In genomic region chr4:55545681-55546632, GRCh38 we compare ENCODE assay signal across 8 cellular contexts. TPM values are rescaled to one million over a fixed set of nuclear protein-coding genes. Genes with fewer than 3 reads are reported as not detected.
DNase-seq lines count a peak whose midpoint lies in the region; ATAC-seq and TF ChIP-seq lines count a peak whose summit lies in the region.

No MANE protein-coding gene starts in this region.

- peak overlapping the region; percentile 79 for H3K9ac ChIP-seq in fibroblast of lung (ENCODE audit: insufficient read depth, low read length)

- no peaks in the 10 kb centered on the region for H3K36me3 ChIP-seq in Peyer's patch
- no peaks in the 10 kb centered on the region for H3K36me3 ChIP-seq in fibroblast of lung (ENCODE audit: control insufficient read depth, insufficient read depth, low read length)

- peak in 1 of 2 donors; percentile 29 for TF ChIP-seq POLR2A in Peyer's patch (IDR thresholded peaks at IDR 0.05)

- peak overlapping the region; percentile 45 for H2AFZ ChIP-seq in fibroblast of lung (ENCODE audit: low read length)

- POLR2A ChIA-PET in naive thymus-derived CD8-positive, alpha-beta T cell (lab: Charles Lee) = interaction anchor here (0.5 to 2.6 kb wide), 12 partner anchors 9 to 1363 kb away, joined by 3 to 16 read pairs (median 4); partner anchors contain the start of genes AASDH, CEP135, SRD5A3 and TMEM165

- H3K4me1 ChIP-seq in Peyer's patch = peaks cover 0 to 17% (median 6%) of the 10 kb centered on the region in 4 donors
- peaks cover 13% of the 10 kb centered on the region for H3K4me1 ChIP-seq in fibroblast of lung (ENCODE audit: control insufficient read depth, extremely low read depth, insufficient read depth, low read length)

- H3K27ac Mint-ChIP-seq in naive thymus-derived CD8-positive, alpha-beta T cell = peak overlapping the region; percentile 87 to 97 (median 92)

- peak overlapping the region; percentile 83 to 95 (median 88) for H3K4me3 ChIP-seq in Peyer's patch
- H3K4me3 ChIP-seq in fibroblast of lung (replicated peaks in 1 of 4; ENCODE audit: control extremely low read depth in 1 of 4, insufficient read depth in 1 of 4, low read depth in 3 of 4, low read length in 4 of 4) = peak overlapping the region; percentile 43 to 94 (median 75)

- TF ChIP-seq CTCF in Peyer's patch (IDR thresholded peaks at IDR 0.05) (no peak), fibroblast of lung (conservative IDR thresholded peaks at IDR 0.05 in 1 of 2, IDR thresholded peaks at IDR 0.05 in 1 of 2; ENCODE audit: low read depth in 1 of 2, low read length in 2 of 2) (no peak)

- peak; percentile 56 for DNase-seq in DMS153 treated with DMSO at 0.1 percent for 48 hours (lab: John Stamatoyannopoulos, UW; ENCODE audit: unreplicated experiment)
- DNase-seq in KBM-7 = peak; percentile 75
- peak; percentile 64 to 89 (median 89) for DNase-seq in Peyer's patch
- peak; percentile 16 to 48 for DNase-seq in activated T-helper 1 cell treated with anti-CD3 and anti-CD28 coated beads, Interleukin-2, amount 50 U/mL, for 16 hours (ENCODE audit: low read depth in 1 of 2, low spot score in 1 of 2)
- peak; percentile 63 to 75 for DNase-seq in fibroblast of lung (ENCODE audit: low read depth in 2 of 2)
- peak in 9 of 10 donors; percentile 49 to 79 (median 61) for DNase-seq in naive thymus-derived CD8-positive, alpha-beta T cell
- peak; percentile 37 to 85 (median 71) for DNase-seq in stimulated activated naive CD4-positive, alpha-beta T cell (lab: John Stamatoyannopoulos, UW)

- H3K27me3 ChIP-seq in Peyer's patch (no peaks in the 10 kb centered on the region), fibroblast of lung (ENCODE audit: control insufficient read depth, insufficient read depth, low read length) (no peaks in the 10 kb centered on the region)

- H3K36me3 Mint-ChIP-seq in naive thymus-derived CD8-positive, alpha-beta T cell = no peaks in the 10 kb centered on the region

- H3K9me3 Mint-ChIP-seq in naive thymus-derived CD8-positive, alpha-beta T cell = no peaks in the 10 kb centered on the region

- peaks cover 13 to 53% (median 41%) of the 10 kb centered on the region in 4 donors for H3K4me1 Mint-ChIP-seq in naive thymus-derived CD8-positive, alpha-beta T cell

- in situ Hi-C loops in KBM-7 (cut with MboI; ENCODE audit: low pct_unique_long_range_greater_than_20kb, low sequenced_read_pairs) = no loop called here

- H3K27ac ChIP-seq in Peyer's patch = peak overlapping the region; percentile 97 to 98 (median 98)
- peak overlapping the region; percentile 73 for H3K27ac ChIP-seq in fibroblast of lung (ENCODE audit: insufficient read depth, low read length)

- no peaks in the 10 kb centered on the region for H3K27me3 Mint-ChIP-seq in naive thymus-derived CD8-positive, alpha-beta T cell

- no peaks in the 10 kb centered on the region for H4K20me1 ChIP-seq in fibroblast of lung (ENCODE audit: control insufficient read depth, extremely low read depth, insufficient read depth, low read length)

- H3K4me3 Mint-ChIP-seq in naive thymus-derived CD8-positive, alpha-beta T cell = peak overlapping the region; percentile 84 to 96 (median 93)

- peak overlapping the region; percentile 84 for H3K4me2 ChIP-seq in fibroblast of lung (ENCODE audit: extremely low read depth, insufficient read depth, low read length)

- H3K9me3 ChIP-seq in Peyer's patch (no peaks in the 10 kb centered on the region), fibroblast of lung (ENCODE audit: control insufficient read depth, insufficient read depth, low read depth, low read length) (no peaks in the 10 kb centered on the region)

- H3K79me2 ChIP-seq in fibroblast of lung (ENCODE audit: control insufficient read depth, insufficient read depth, low read length) = peaks cover 38% of the 10 kb centered on the region

- ATAC-seq in GM21576 (IDR thresholded peaks at IDR 0.05; ENCODE audit: unreplicated experiment) = peak; percentile 47
- peak; percentile 61 to 62 for ATAC-seq in naive thymus-derived CD8-positive, alpha-beta T cell

RNA-seq across cellular contexts. Expression of gene CLOCK, which starts 0.8 kb away (rescaled TPM):
- 10 to 100 TPM; 23.0 to 32.1 (median 27.8) TPM for total RNA-seq in Peyer's patch
- total RNA-seq in fibroblast of lung = 17.7 and 27.4 TPM in 2 replicates
- 25.8 and 26.1 TPM in 2 replicates for polyA plus RNA-seq in fibroblast of lung
- polyA plus RNA-seq in fibroblast of lung (2012) = 13.0 and 15.9 TPM in 2 replicates
- polyA minus RNA-seq in fibroblast of lung (ENCODE audit: low replicate concordance) = 9.3 and 54.4 TPM in 2 replicates
- 10 to 100 TPM; 10.9 to 12.6 TPM for total RNA-seq in naive thymus-derived CD8-positive, alpha-beta T cell
- polyA plus RNA-seq in naive thymus-derived CD8-positive, alpha-beta T cell = 1 to 10 TPM; 4.8 to 5.2 (median 5.1) TPM

RNA-seq across cellular contexts. Expression of gene PDCL2, which starts 46.1 kb away (rescaled TPM):
- total RNA-seq in Peyer's patch (not detected), fibroblast of lung (not detected in 2 replicates)
- not detected in 2 replicates for polyA plus RNA-seq in fibroblast of lung
- polyA plus RNA-seq in fibroblast of lung (2012) = not detected in 2 replicates
- polyA minus RNA-seq in fibroblast of lung (ENCODE audit: low replicate concordance) = not detected in 2 replicates
- not detected for total RNA-seq in naive thymus-derived CD8-positive, alpha-beta T cell
- polyA plus RNA-seq in naive thymus-derived CD8-positive, alpha-beta T cell = not detected

Comparison
In these comparisons a context has a peak if more than half of its experiments do, and no peak if none do; other contexts are left out.
1. Peak in every context shown above with its lines: DNase-seq, ATAC-seq, H3K4me3 ChIP-seq and H3K27ac ChIP-seq.
2. DNase-seq: peak in every context shown above with its lines; median percentile 89 in Peyer's patch; 75 in KBM-7; 71 in stimulated activated naive CD4-positive, alpha-beta T cell; 69 in fibroblast of lung; 61 in naive thymus-derived CD8-positive, alpha-beta T cell; 56 in DMS153 treated with DMSO at 0.1 percent for 48 hours; 32 in activated T-helper 1 cell treated with anti-CD3 and anti-CD28 coated beads, Interleukin-2, amount 50 U/mL, for 16 hours.